ENCODE assay signal across 1 cellular context in the genomic region with DNA sequence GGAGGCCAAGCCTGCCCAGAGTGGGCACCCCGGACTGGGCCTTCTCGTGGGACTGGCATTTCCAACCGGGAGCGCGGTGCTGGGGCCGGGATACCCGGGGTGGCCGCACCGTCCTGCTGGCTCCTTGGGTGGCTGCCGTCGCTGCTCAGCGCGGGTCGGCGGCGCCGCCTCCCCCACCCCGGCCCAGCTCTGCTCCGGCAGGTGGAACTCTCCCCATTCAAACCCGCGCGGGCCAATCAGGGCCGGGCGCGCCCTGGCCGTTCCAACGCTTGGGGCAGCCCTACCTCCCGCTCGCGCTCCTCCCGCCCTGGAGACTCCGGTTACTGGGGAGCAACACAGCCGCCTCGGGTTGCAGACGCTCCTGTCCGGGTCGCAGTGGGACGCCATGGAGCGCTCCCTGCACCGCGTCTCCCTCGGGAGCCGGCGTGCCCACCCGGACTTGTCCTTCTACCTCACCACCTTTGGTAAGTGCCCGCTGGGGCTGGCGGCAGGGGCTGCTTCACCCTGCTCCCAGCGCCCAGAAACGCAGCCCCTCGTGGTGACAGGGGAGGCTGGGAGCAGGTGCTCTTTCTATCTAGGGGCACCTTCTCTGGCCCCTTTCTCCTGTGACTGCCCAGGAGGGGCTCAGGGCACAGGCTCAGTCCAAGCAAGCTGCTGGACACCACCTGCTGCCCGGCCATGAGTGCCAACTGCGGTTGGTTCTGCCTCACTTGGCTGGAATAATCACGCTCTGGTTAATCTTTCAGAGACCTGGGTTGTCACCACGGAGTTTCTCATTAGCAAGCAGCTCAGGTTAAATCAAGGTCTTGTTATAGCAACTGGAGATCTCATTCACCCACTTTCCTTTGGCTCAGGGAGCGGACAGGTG.
TF ChIP-seq lines count a peak whose summit lies in the region.

A gene (plus strand): TSS at position 310 of the 868 bp plus-strand sequence. CDS start 76 bp downstream, at position 386.

TF ChIP-seq in IMR-90, 13 proteins besides CTCF, POLR2A, EP300 and RAD21 (continued from another document):
- TF ChIP-seq, protein P1, sequence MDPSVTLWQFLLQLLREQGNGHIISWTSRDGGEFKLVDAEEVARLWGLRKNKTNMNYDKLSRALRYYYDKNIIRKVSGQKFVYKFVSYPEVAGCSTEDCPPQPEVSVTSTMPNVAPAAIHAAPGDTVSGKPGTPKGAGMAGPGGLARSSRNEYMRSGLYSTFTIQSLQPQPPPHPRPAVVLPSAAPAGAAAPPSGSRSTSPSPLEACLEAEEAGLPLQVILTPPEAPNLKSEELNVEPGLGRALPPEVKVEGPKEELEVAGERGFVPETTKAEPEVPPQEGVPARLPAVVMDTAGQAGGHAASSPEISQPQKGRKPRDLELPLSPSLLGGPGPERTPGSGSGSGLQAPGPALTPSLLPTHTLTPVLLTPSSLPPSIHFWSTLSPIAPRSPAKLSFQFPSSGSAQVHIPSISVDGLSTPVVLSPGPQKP (IDR thresholded peaks at IDR 0.05; ENCODE audit: borderline replicate concordance, low read depth, low read length), result no peak
- no peak for TF ChIP-seq MAFK (IDR thresholded peaks at IDR 0.05; ENCODE audit: low read depth, low read length)
- TF ChIP-seq RCOR1 (IDR thresholded peaks at IDR 0.05; ENCODE audit: insufficient replicate concordance, low read length), result no peak
- no peak for TF ChIP-seq MXI1 (IDR thresholded peaks at IDR 0.05; ENCODE audit: borderline replicate concordance, low read depth, low read length)
